In the genomic region with DNA sequence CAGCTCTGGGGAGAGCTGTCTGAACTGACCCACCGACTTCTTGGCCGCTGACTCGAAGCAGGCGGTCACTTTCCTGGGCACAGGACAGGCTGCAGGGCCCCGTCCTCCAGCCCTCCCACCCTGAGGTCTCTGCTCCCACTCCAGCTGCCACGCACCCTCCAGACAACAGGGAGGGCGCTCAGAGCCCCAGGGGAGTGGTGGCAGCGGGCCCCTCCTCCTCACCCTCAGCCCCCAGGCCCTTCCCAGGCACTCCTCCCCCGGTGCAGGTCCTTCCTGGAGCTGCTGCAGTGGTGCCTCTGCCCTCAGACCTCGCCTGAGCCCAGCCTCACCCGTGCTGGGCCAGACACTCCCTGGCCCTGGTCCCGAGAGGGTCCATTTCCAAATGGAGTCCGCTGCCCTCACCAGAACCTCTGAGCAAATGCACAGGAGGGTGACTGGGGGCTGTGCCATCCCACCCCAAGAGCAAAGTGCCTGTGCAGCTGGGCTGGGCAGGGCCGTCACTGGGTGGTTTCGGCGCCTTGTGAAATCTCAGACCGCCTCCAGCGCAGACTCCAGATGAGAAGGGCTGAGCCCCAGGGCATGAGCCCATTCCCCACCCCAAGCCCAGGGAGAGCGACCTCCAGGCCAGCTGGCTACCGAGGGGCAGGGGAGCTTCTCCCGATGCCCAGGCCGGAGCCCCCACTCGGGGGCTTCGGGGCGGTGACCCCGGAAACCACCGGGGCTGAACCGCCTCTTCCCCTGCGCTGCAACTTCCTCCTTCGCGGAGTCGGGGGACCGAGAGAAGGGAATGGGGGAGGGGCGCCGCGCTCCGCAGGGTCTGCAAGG, we compare ENCODE assay signal across 9 cellular contexts. TPM values are rescaled to one million over a fixed set of nuclear protein-coding genes. Genes with fewer than 3 reads are reported as not detected.
DNase-seq lines count a peak whose midpoint lies in the region; ATAC-seq and TF ChIP-seq lines count a peak whose summit lies in the region.
"Had no signal": no experiment of that assay in that cellular context is flagged by ENCODE, and none has a peak within 500 bp of the region (broad histone marks: within the 10 kb centered on the region; RNA-seq: fewer than 3 reads in every experiment).

No MANE protein-coding gene starts in this region.

- H3K4me3 ChIP-seq in BE2C (ENCODE audit: low read depth, low read length) (peak overlapping the region; percentile 81), prostate gland (peak overlapping the region; percentile 46 to 57)

- H3K9me3 Mint-ChIP-seq in activated CD4-positive, alpha-beta memory T cell treated with anti-CD3 and anti-CD28 coated beads for 36 hours = no peaks in the 10 kb centered on the region

- H3K9me3 ChIP-seq in BE2C (no peaks in the 10 kb centered on the region), prostate gland (no peaks in the 10 kb centered on the region)

- peak overlapping the region; percentile 86 for H3K4me3 Mint-ChIP-seq in activated CD4-positive, alpha-beta memory T cell treated with anti-CD3 and anti-CD28 coated beads for 36 hours

- H3K27me3 ChIP-seq in BE2C (no peaks in the 10 kb centered on the region), prostate gland (replicated peaks; ENCODE audit: insufficient read depth) (no peaks in the 10 kb centered on the region)

- ATAC-seq in GM19372 (IDR thresholded peaks at IDR 0.05; ENCODE audit: low read depth, unreplicated experiment) (peak; percentile 13), Right ventricle myocardium superior (ENCODE audit: poor library complexity) (peak; percentile 44)

- H3K27ac Mint-ChIP-seq in activated CD4-positive, alpha-beta memory T cell treated with anti-CD3 and anti-CD28 coated beads for 36 hours = peak overlapping the region; percentile 89

- TF ChIP-seq POLR2A in prostate gland (IDR thresholded peaks at IDR 0.05) = no peak

- DNase-seq in BE2C (peak; percentile 57), HT-29 (ENCODE audit: low spot score) (peak; percentile 49), Right ventricle myocardium superior (peak; percentile 70), prostate gland (ENCODE audit: low spot score) (no peak), GM19240 (ENCODE audit: insufficient read length, low spot score) (no peak)
- peak; percentile 48 for DNase-seq in activated CD4-positive, alpha-beta memory T cell treated with anti-CD3 and anti-CD28 coated beads for 36 hours
- DNase-seq in effector CD8-positive, alpha-beta T cell (lab: John Stamatoyannopoulos, UW) = no peak

- CTCF ChIA-PET in activated CD4-positive, alpha-beta memory T cell treated with anti-CD3 and anti-CD28 coated beads for 36 hours (lab: Charles Lee) = no interaction called here

- H3K4me1 Mint-ChIP-seq in activated CD4-positive, alpha-beta memory T cell treated with anti-CD3 and anti-CD28 coated beads for 36 hours (ENCODE audit: low read depth) = peaks cover 14% of the 10 kb centered on the region

- POLR2A ChIA-PET in activated CD4-positive, alpha-beta memory T cell treated with anti-CD3 and anti-CD28 coated beads for 36 hours (lab: Charles Lee) = interaction anchor here (0.6 to 1.8 kb wide), 6 partner anchors 13 to 80 kb away, joined by 3 to 7 read pairs (median 4); partner anchors contain the start of gene ZC3H18

- H3K27ac ChIP-seq in prostate gland = peak overlapping the region; percentile 13 to 26

- TF ChIP-seq CTCF in BE2C (IDR thresholded peaks at IDR 0.05; ENCODE audit: low read depth, low read length) (no peak), prostate gland (IDR thresholded peaks at IDR 0.05) (no peak)

- no peaks in the 10 kb centered on the region for H3K27me3 Mint-ChIP-seq in activated CD4-positive, alpha-beta memory T cell treated with anti-CD3 and anti-CD28 coated beads for 36 hours

- H3K36me3 ChIP-seq in BE2C = peaks cover 5% of the 10 kb centered on the region
- peaks cover 0 to 5% of the 10 kb centered on the region in 2 donors for H3K36me3 ChIP-seq in prostate gland

- intact Hi-C loops in activated CD4-positive, alpha-beta memory T cell treated with anti-CD3 and anti-CD28 coated beads for 36 hours (cut with micrococcal nuclease) = loop anchor here (2.0 to 5.0 kb wide), 3 partner anchors 13 to 842 kb away; partner anchors contain the start of genes ANKRD11 and ZC3H18
- intact Hi-C loops in Right ventricle myocardium superior (cut with DNase I) = no loop called here
- intact Hi-C loops in prostate gland (cut with DNase I) = no loop called here

- peaks cover 3% of the 10 kb centered on the region; the same call in 1 of the 2 replicates for H3K4me1 ChIP-seq in BE2C
- no peaks in the 10 kb centered on the region for H3K4me1 ChIP-seq in prostate gland (replicated peaks)

- WGBS in prostate gland = 20% methylated on average over 37 of the region's 37 CpGs

- H3K36me3 Mint-ChIP-seq in activated CD4-positive, alpha-beta memory T cell treated with anti-CD3 and anti-CD28 coated beads for 36 hours = peaks cover 15% of the 10 kb centered on the region

RNA-seq across cellular contexts. Expression of gene CYBA, which starts 0.7 kb away (rescaled TPM):
- 154 TPM for polyA plus RNA-seq in BE2C (2012; ENCODE audit: insufficient read depth, insufficient read length, low read depth)
- total RNA-seq in HT-29 (2014; rRNA removed; shearing (Covaris generic)) = 1,584 and 1,604 TPM in 2 replicates
- 100 to 1,000 TPM; 262 to 265 TPM for total RNA-seq in activated CD4-positive, alpha-beta memory T cell treated with anti-CD3 and anti-CD28 coated beads for 36 hours
- total RNA-seq in Right ventricle myocardium superior (53.7 TPM), prostate gland (100 to 1,000 TPM in 1 of 2 donors, 10 to 100 TPM in 1; 86.0 to 155 TPM)

RNA-seq across cellular contexts. Expression of gene IL17C, which starts 11.8 kb away (rescaled TPM):
- not detected for polyA plus RNA-seq in BE2C (2012; ENCODE audit: insufficient read depth, insufficient read length, low read depth)
- total RNA-seq in HT-29 (2014; rRNA removed; shearing (Covaris generic)) = 0.28 TPM in 1 of 2 replicates, not detected in the other
- under 1 TPM in 1 of 2 experiments, not detected in 1; 0.22 TPM for total RNA-seq in activated CD4-positive, alpha-beta memory T cell treated with anti-CD3 and anti-CD28 coated beads for 36 hours
- total RNA-seq in Right ventricle myocardium superior (not detected), prostate gland (under 1 TPM in 1 of 2 donors, not detected in 1; 0.97 TPM)
- total RNA-seq: LHCN-M2 had no signal

RNA-seq across cellular contexts. Expression of gene MVD, which starts 12.8 kb away (rescaled TPM):
- 80.6 TPM for polyA plus RNA-seq in BE2C (2012; ENCODE audit: insufficient read depth, insufficient read length, low read depth)
- 100 and 109 TPM in 2 replicates for total RNA-seq in HT-29 (2014; rRNA removed; shearing (Covaris generic))
- total RNA-seq in activated CD4-positive, alpha-beta memory T cell treated with anti-CD3 and anti-CD28 coated beads for 36 hours = 100 to 1,000 TPM; 111 to 113 TPM
- total RNA-seq in Right ventricle myocardium superior (21.9 TPM), prostate gland (10 to 100 TPM; 34.7 to 40.0 TPM)

RNA-seq across cellular contexts. Expression of gene SNAI3, which starts 36.2 kb away (rescaled TPM):
- polyA plus RNA-seq in BE2C (2012; ENCODE audit: insufficient read depth, insufficient read length, low read depth) = 2.9 TPM
- 1.2 and 1.7 TPM in 2 replicates for total RNA-seq in HT-29 (2014; rRNA removed; shearing (Covaris generic))
- 1 to 10 TPM; 5.5 to 5.8 TPM for total RNA-seq in activated CD4-positive, alpha-beta memory T cell treated with anti-CD3 and anti-CD28 coated beads for 36 hours
- total RNA-seq in Right ventricle myocardium superior = 3.0 TPM
- total RNA-seq in prostate gland = 1 to 10 TPM in 1 of 2 donors, under 1 TPM in 1; 0.46 to 2.8 TPM

RNA-seq across cellular contexts. Expression of gene RNF166, which starts 56.1 kb away (rescaled TPM):
- 54.7 TPM for polyA plus RNA-seq in BE2C (2012; ENCODE audit: insufficient read depth, insufficient read length, low read depth)
- total RNA-seq in HT-29 (2014; rRNA removed; shearing (Covaris generic)) = 44.6 and 49.8 TPM in 2 replicates
- 10 to 100 TPM; 46.4 to 55.6 TPM for total RNA-seq in activated CD4-positive, alpha-beta memory T cell treated with anti-CD3 and anti-CD28 coated beads for 36 hours
- total RNA-seq in Right ventricle myocardium superior = 14.6 TPM
- 10 to 100 TPM; 11.6 to 30.3 TPM for total RNA-seq in prostate gland

Comparison
In these comparisons a context has a peak if more than half of its experiments do, and no peak if none do; other contexts are left out.
1. DNase-seq: peak in BE2C (single experiment), HT-29 (single experiment), activated CD4-positive, alpha-beta memory T cell treated with anti-CD3 and anti-CD28 coated beads for 36 hours (single experiment) and Right ventricle myocardium superior (single experiment); none in prostate gland (single experiment), GM19240 (single experiment) and effector CD8-positive, alpha-beta T cell (single experiment).